8 cellular contexts compared by ENCODE assay signal in the genomic region with DNA sequence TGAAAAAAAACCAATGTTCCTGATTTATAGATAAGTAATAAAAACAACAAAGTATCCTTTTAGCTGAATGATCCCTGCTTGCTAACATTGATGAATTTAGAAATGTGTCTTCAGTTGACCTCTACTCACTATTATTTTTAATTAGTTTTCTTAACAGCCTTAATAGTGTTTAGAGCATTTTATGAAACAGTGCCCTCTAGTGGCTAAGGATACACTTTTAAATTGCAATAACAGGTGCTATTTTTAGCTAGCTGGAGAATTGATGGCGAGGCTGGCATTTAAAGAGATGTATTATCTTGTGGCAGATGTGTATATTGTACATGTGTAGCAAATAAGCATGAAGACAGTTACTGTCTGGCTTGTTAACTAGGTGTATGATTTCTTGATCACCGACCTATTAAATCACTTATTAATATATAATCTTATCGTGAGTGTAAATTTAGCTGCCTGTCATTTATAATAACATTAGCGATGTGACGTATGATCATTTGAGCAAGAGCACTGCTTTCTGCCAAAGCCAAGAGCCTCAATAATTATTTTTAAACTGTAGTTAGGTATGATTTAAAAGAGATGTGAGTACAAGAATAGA.
A peak's percentile ranks its signal among the peaks of the same experiment; 100 is the strongest.
DNase-seq lines count a peak whose midpoint lies in the region; ATAC-seq, FAIRE-seq and TF ChIP-seq lines count a peak whose summit lies in the region.

No MANE protein-coding gene starts in this region.

- H3K36me3 ChIP-seq in K562 (ENCODE audit: control insufficient read depth, insufficient read depth, low read length) = no peaks in the 10 kb centered on the region
- no peaks in the 10 kb centered on the region for H3K36me3 ChIP-seq in liver (ENCODE audit: control insufficient read depth in 4 of 4, insufficient read depth in 3 of 4, low read depth in 1 of 4, low read length in 3 of 4)

- no peak overlapping the region for H3K27ac Mint-ChIP-seq in stimulated activated memory B cell treated with anti-CD40 and anti-IgM and Interleukin-4, amounts not matched to agents 10 μg/mL and 1 μg/mL and 100 μg/mL, for 72 hours

- ATAC-seq in GM18861 (IDR thresholded peaks at IDR 0.05; ENCODE audit: unreplicated experiment) (peak; percentile 54), K562 (peak; percentile 70)
- ATAC-seq in stimulated activated memory B cell treated with anti-CD40 and anti-IgM and Interleukin-4, amounts not matched to agents 10 μg/mL and 1 μg/mL and 100 μg/mL, for 72 hours = no peak

- CTCF ChIA-PET in K562 (lab: Yijun Ruan, JAX; ENCODE audit: low intra/inter-chr PET ratio) = interaction anchor here (0.6 kb wide), 1 partner anchor 240 kb away, joined by 3 read pairs; no protein-coding TSS in a partner anchor

- no peaks in the 10 kb centered on the region for H3K27me3 Mint-ChIP-seq in stimulated activated memory B cell treated with anti-CD40 and anti-IgM and Interleukin-4, amounts not matched to agents 10 μg/mL and 1 μg/mL and 100 μg/mL, for 72 hours

- no peaks in the 10 kb centered on the region for H4K20me1 ChIP-seq in K562 (replicated peaks; ENCODE audit: control insufficient read depth, insufficient read depth, low read length)

- no peaks in the 10 kb centered on the region for H3K79me2 ChIP-seq in K562 (ENCODE audit: control insufficient read depth, insufficient read depth, low read length)

- no peak overlapping the region for H2AFZ ChIP-seq in K562 (ENCODE audit: low read depth, low read length)

- 2% methylated on average over 5 of the region's 5 CpGs for WGBS in K562 (ENCODE audit: insufficient coverage, low coverage, missing lambda C conversion rate)
- WGBS in liver = 56% methylated on average over 5 of the region's 5 CpGs

- TF ChIP-seq CTCF in K562 (IDR thresholded peaks at IDR 0.05 in 2 of 3, conservative IDR thresholded peaks at IDR 0.05 in 1 of 3; ENCODE audit: insufficient read depth in 2 of 3, low read depth in 1 of 3, low read length in 3 of 3) (peak; percentile 54 to 74 (median 58); a peak in 4 of 6 replicates), liver (IDR thresholded peaks at IDR 0.05; ENCODE audit: low read depth, low read length, missing input control) (peak; percentile 60)

- no peak overlapping the region for H3K4me3 Mint-ChIP-seq in stimulated activated memory B cell treated with anti-CD40 and anti-IgM and Interleukin-4, amounts not matched to agents 10 μg/mL and 1 μg/mL and 100 μg/mL, for 72 hours

- no peak for TF ChIP-seq POLR2A in K562 (conservative IDR thresholded peaks at IDR 0.05)

- TF ChIP-seq RAD21 in K562 (CRISPR knock-in tag; conservative IDR thresholded peaks at IDR 0.05 in 1 of 2, IDR thresholded peaks at IDR 0.05 in 1 of 2) (peak; percentile 33 to 65), liver (IDR thresholded peaks at IDR 0.05) (peak; percentile 74 to 75)

- no peaks in the 10 kb centered on the region for H3K27me3 ChIP-seq in K562 (ENCODE audit: control insufficient read depth in 2 of 2, insufficient read depth in 2 of 2, low read length in 2 of 2)
- peaks cover 0 to 3% (median 0%) of the 10 kb centered on the region in 4 donors for H3K27me3 ChIP-seq in liver (ENCODE audit: control insufficient read depth in 4 of 4, insufficient read depth in 4 of 4, low read length in 3 of 4)

- intact Hi-C loops in K562 (cut with micrococcal nuclease) = loop anchor here (5.0 kb wide), 1 partner anchor 432 kb away; no protein-coding TSS in a partner anchor

- peak; percentile 84 for FAIRE-seq in K562 (lab: Jason Lieb, UNC)

- H3K4me3 ChIP-seq in K562 (no peak overlapping the region), liver (ENCODE audit: low read depth in 1 of 3, low read length in 3 of 3) (no peak overlapping the region)

- in situ Hi-C loops in K562 (cut with MboI) = no loop called here

- no peak for TF ChIP-seq EP300 in K562 (IDR thresholded peaks at IDR 0.05; ENCODE audit: low read length)

- no peaks in the 10 kb centered on the region for H3K9me1 ChIP-seq in K562 (ENCODE audit: control insufficient read depth, insufficient read depth, low read length)

- H3K9ac ChIP-seq in K562 (ENCODE audit: insufficient read depth in 1 of 2, low read depth in 2 of 2, low read length in 2 of 2) (no peak overlapping the region), liver (ENCODE audit: low read depth in 1 of 2, low read length in 2 of 2) (no peak overlapping the region)

- H3K4me1 ChIP-seq in K562 (replicated peaks in 1 of 2; ENCODE audit: control insufficient read depth in 2 of 2, insufficient read depth in 2 of 2, low read length in 2 of 2) = no peaks in the 10 kb centered on the region
- no peaks in the 10 kb centered on the region for H3K4me1 ChIP-seq in liver (ENCODE audit: control insufficient read depth in 4 of 4, insufficient read depth in 4 of 4, low read length in 3 of 4)

- DNase-seq in AG08396 (ENCODE audit: low spot score) (peak; percentile 10), NCI-H2029 (lab: John Stamatoyannopoulos, UW) (peak; percentile 43), K562 (ENCODE audit: extremely low read depth in 1 of 4, low spot score in 3 of 4) (peak; percentile 56 to 62 (median 57)), NCI-H187 treated with DMSO at 0.1 percent for 48 hours (lab: John Stamatoyannopoulos, UW) (no peak), activated gamma-delta T cell (lab: John Stamatoyannopoulos, UW) (no peak)

- POLR2A ChIA-PET in K562 (lab: Yijun Ruan, JAX) = interaction anchor here (0.6 to 1.0 kb wide), 5 partner anchors 11 to 1274 kb away, joined by 3 read pairs; no protein-coding TSS in a partner anchor

- no peaks in the 10 kb centered on the region for H3K4me1 Mint-ChIP-seq in stimulated activated memory B cell treated with anti-CD40 and anti-IgM and Interleukin-4, amounts not matched to agents 10 μg/mL and 1 μg/mL and 100 μg/mL, for 72 hours

- H3K27ac ChIP-seq in K562 (ENCODE audit: extremely low read depth, low read depth, low read length) (no peak overlapping the region), liver (ENCODE audit: low read depth in 1 of 2, low read length in 2 of 2) (no peak overlapping the region)

- no peaks in the 10 kb centered on the region for H3K36me3 Mint-ChIP-seq in stimulated activated memory B cell treated with anti-CD40 and anti-IgM and Interleukin-4, amounts not matched to agents 10 μg/mL and 1 μg/mL and 100 μg/mL, for 72 hours

- H3K9me3 Mint-ChIP-seq in stimulated activated memory B cell treated with anti-CD40 and anti-IgM and Interleukin-4, amounts not matched to agents 10 μg/mL and 1 μg/mL and 100 μg/mL, for 72 hours = peaks cover 7% of the 10 kb centered on the region

- no peak overlapping the region for H3K4me2 ChIP-seq in K562 (ENCODE audit: insufficient read depth, low read length)

- no peaks in the 10 kb centered on the region for H3K9me3 ChIP-seq in K562 (replicated peaks; ENCODE audit: control insufficient read depth, insufficient read depth, low read depth, low read length)
- no peaks in the 10 kb centered on the region for H3K9me3 ChIP-seq in liver (ENCODE audit: control insufficient read depth in 4 of 4, low read length in 3 of 4)

- BruUV-seq in K562 (replicated peaks; lab: Mats Ljungman, UMichigan) = no TSS peak

TF ChIP-seq in K562, 482 proteins besides CTCF, POLR2A, EP300 and RAD21 (continues in another document):
- TF ChIP-seq, protein P1, sequence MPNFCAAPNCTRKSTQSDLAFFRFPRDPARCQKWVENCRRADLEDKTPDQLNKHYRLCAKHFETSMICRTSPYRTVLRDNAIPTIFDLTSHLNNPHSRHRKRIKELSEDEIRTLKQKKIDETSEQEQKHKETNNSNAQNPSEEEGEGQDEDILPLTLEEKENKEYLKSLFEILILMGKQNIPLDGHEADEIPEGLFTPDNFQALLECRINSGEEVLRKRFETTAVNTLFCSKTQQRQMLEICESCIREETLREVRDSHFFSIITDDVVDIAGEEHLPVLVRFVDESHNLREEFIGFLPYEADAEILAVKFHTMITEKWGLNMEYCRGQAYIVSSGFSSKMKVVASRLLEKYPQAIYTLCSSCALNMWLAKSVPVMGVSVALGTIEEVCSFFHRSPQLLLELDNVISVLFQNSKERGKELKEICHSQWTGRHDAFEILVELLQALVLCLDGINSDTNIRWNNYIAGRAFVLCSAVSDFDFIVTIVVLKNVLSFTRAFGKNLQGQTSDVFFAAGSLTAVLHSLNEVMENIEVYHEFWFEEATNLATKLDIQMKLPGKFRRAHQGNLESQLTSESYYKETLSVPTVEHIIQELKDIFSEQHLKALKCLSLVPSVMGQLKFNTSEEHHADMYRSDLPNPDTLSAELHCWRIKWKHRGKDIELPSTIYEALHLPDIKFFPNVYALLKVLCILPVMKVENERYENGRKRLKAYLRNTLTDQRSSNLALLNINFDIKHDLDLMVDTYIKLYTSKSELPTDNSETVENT (CRISPR knock-in tag; IDR thresholded peaks at IDR 0.05) = no peak
- no peak for TF ChIP-seq ARHGAP35 (IDR thresholded peaks at IDR 0.05; ENCODE audit: partially characterized antibody)

TF ChIP-seq in liver, 16 proteins besides CTCF, POLR2A, EP300 and RAD21:
- TF ChIP-seq HNF4A (conservative IDR thresholded peaks at IDR 0.05) (no peak), HNF4G (IDR thresholded peaks at IDR 0.05) (no peak), NR2F2 (IDR thresholded peaks at IDR 0.05) (no peak), FOXA2 (IDR thresholded peaks at IDR 0.05) (no peak), SP1 (IDR thresholded peaks at IDR 0.05) (no peak)
- TF ChIP-seq, protein P2, sequence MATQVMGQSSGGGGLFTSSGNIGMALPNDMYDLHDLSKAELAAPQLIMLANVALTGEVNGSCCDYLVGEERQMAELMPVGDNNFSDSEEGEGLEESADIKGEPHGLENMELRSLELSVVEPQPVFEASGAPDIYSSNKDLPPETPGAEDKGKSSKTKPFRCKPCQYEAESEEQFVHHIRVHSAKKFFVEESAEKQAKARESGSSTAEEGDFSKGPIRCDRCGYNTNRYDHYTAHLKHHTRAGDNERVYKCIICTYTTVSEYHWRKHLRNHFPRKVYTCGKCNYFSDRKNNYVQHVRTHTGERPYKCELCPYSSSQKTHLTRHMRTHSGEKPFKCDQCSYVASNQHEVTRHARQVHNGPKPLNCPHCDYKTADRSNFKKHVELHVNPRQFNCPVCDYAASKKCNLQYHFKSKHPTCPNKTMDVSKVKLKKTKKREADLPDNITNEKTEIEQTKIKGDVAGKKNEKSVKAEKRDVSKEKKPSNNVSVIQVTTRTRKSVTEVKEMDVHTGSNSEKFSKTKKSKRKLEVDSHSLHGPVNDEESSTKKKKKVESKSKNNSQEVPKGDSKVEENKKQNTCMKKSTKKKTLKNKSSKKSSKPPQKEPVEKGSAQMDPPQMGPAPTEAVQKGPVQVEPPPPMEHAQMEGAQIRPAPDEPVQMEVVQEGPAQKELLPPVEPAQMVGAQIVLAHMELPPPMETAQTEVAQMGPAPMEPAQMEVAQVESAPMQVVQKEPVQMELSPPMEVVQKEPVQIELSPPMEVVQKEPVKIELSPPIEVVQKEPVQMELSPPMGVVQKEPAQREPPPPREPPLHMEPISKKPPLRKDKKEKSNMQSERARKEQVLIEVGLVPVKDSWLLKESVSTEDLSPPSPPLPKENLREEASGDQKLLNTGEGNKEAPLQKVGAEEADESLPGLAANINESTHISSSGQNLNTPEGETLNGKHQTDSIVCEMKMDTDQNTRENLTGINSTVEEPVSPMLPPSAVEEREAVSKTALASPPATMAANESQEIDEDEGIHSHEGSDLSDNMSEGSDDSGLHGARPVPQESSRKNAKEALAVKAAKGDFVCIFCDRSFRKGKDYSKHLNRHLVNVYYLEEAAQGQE (IDR thresholded peaks at IDR 0.05) = no peak

Comparison
In these comparisons a context has a peak if more than half of its experiments do, and no peak if none do; other contexts are left out.
1. DNase-seq: peak in AG08396 (single experiment), NCI-H2029 (single experiment) and K562 (4 of 4); none in NCI-H187 treated with DMSO at 0.1 percent for 48 hours (single experiment) and activated gamma-delta T cell (single experiment).